Comparison of ENCODE assay signal across 8 cellular contexts in genomic region chr3:25663324-25664065, GRCh38. TPM values are rescaled to one million over a fixed set of nuclear protein-coding genes. Genes with fewer than 3 reads are reported as not detected.
A peak's percentile ranks its signal among the peaks of the same experiment; 100 is the strongest.
DNase-seq lines count a peak whose midpoint lies in the region; ATAC-seq and TF ChIP-seq lines count a peak whose summit lies in the region.

No MANE protein-coding gene starts in this region.

- H3F3A ChIP-seq in GM23248 (ENCODE audit: insufficient read depth), result peaks cover 20% of the 10 kb centered on the region

- H2AFZ ChIP-seq in GM23248, result peak overlapping the region; percentile 89

- intact Hi-C loops in thyroid gland (cut with DNase I), result no loop called here

- H3K36me3 ChIP-seq in GM23248 (ENCODE audit: low read depth) (no peaks in the 10 kb centered on the region), KOPT-K1 (ENCODE audit: insufficient read depth, low read length) (no peaks in the 10 kb centered on the region), thyroid gland (no peaks in the 10 kb centered on the region)

- H3K27me3 ChIP-seq in GM23248 (replicated peaks; ENCODE audit: insufficient read depth) (no peaks in the 10 kb centered on the region), thyroid gland (no peaks in the 10 kb centered on the region)

- TF ChIP-seq CTCF in thyroid gland (IDR thresholded peaks at IDR 0.05), result no peak

- H3K9me3 Mint-ChIP-seq in memory B cell, result no peaks in the 10 kb centered on the region

- H3K27me3 Mint-ChIP-seq in memory B cell, result no peaks in the 10 kb centered on the region

- H3K4me1 ChIP-seq in GM23248 (ENCODE audit: insufficient read depth), result peaks cover 28% of the 10 kb centered on the region
- H3K4me1 ChIP-seq in thyroid gland, result peaks cover 38 to 43% of the 10 kb centered on the region in 2 donors

- H3K4me1 Mint-ChIP-seq in memory B cell, result peaks cover 40% of the 10 kb centered on the region

- H3K4me2 ChIP-seq in GM23248 (ENCODE audit: unreplicated experiment), result peak overlapping the region; percentile 90

- 0 to 1% methylated on average over 24 of the region's 24 CpGs for WGBS in GM23248 (ENCODE audit: low coverage in 1 of 2, low lambda C conversion rate in 2 of 2, missing lambda C conversion rate in 2 of 2), 2 experiments
- 0 to 1% methylated on average over 24 of the region's 24 CpGs for WGBS in thyroid gland, 2 donors

- peak; percentile 48 for DNase-seq in NCI-H2171 treated with DMSO at 0.1 percent for 48 hours (lab: John Stamatoyannopoulos, UW)
- DNase-seq in NCI-H2171 (lab: John Stamatoyannopoulos, UW), result no peak
- DNase-seq in GM23248, result peak; percentile 59
- DNase-seq in SKM-1 treated with dmso at 0.1 percent for 144 hours (lab: John Stamatoyannopoulos, UW; ENCODE audit: unreplicated experiment), result peak; percentile 29
- DNase-seq in memory B cell (ENCODE audit: low spot score in 2 of 2), result peak; percentile 13 to 22
- no peak for DNase-seq in thyroid gland

- H3K9me3 ChIP-seq in GM23248 (ENCODE audit: low read depth) (no peaks in the 10 kb centered on the region), KOPT-K1 (ENCODE audit: insufficient read depth, low read length, poor library complexity, severe bottlenecking) (no peaks in the 10 kb centered on the region), thyroid gland (no peaks in the 10 kb centered on the region)

- H3K79me2 ChIP-seq in GM23248 (ENCODE audit: insufficient read depth), result peaks cover 55% of the 10 kb centered on the region

- H3K27ac ChIP-seq in GM23248 (peak overlapping the region; percentile 86), KOPT-K1 (ENCODE audit: low read depth, low read length, poor library complexity, severe bottlenecking) (peak overlapping the region; percentile 94), cingulate gyrus (ENCODE audit: low read depth, low read length) (peak overlapping the region; percentile 98), thyroid gland (peak overlapping the region; percentile 96 to 98 (median 97))

- in situ Hi-C loops in GM23248 (cut with MboI), result no loop called here

- H3K9ac ChIP-seq in GM23248, result peak overlapping the region; percentile 92

- peak; percentile 33 for ATAC-seq in memory B cell (ENCODE audit: low read depth)

- H3K27ac Mint-ChIP-seq in memory B cell, result peak overlapping the region; percentile 98

- H3K4me3 ChIP-seq in GM23248, result peak overlapping the region; percentile 89
- peak overlapping the region; percentile 54 to 80 (median 71) for H3K4me3 ChIP-seq in thyroid gland (replicated peaks in 1 of 3)

- H3K9me2 ChIP-seq in GM23248 (ENCODE audit: insufficient read depth), result no peaks in the 10 kb centered on the region

- H3K36me3 Mint-ChIP-seq in memory B cell, result peaks cover 6% of the 10 kb centered on the region

- H4K20me1 ChIP-seq in GM23248 (ENCODE audit: insufficient read depth), result peaks cover 26% of the 10 kb centered on the region

- peak overlapping the region; percentile 96 for H3K4me3 Mint-ChIP-seq in memory B cell

- TF ChIP-seq POLR2A in thyroid gland (IDR thresholded peaks at IDR 0.05), result no peak

RNA-seq across cellular contexts. Expression of gene TOP2B, which starts 1.2 kb away (rescaled TPM):
- 58.4 and 70.1 TPM in 2 replicates for total RNA-seq in GM23248 (2014; rRNA removed; shearing (Covaris generic))
- 29.7 and 36.7 TPM in 2 replicates for polyA plus RNA-seq in GM23248 (2016; fragmentation: Nextera tagmentation; extraction: Ambion mirVana)
- 100 to 1,000 TPM; 109 to 180 (median 131) TPM for total RNA-seq in thyroid gland

Comparison
In these comparisons a context has a peak if more than half of its experiments do, and no peak if none do; other contexts are left out.
1. DNase-seq: peak in NCI-H2171 treated with DMSO at 0.1 percent for 48 hours (single experiment), GM23248 (single experiment), SKM-1 treated with dmso at 0.1 percent for 144 hours (single experiment) and memory B cell (2 of 2); none in NCI-H2171 (single experiment) and thyroid gland (0 of 2).
2. Peak in every context shown above with its lines, with median percentiles within 50 percentile points of each other: H3K27ac ChIP-seq.